In the genomic region with DNA sequence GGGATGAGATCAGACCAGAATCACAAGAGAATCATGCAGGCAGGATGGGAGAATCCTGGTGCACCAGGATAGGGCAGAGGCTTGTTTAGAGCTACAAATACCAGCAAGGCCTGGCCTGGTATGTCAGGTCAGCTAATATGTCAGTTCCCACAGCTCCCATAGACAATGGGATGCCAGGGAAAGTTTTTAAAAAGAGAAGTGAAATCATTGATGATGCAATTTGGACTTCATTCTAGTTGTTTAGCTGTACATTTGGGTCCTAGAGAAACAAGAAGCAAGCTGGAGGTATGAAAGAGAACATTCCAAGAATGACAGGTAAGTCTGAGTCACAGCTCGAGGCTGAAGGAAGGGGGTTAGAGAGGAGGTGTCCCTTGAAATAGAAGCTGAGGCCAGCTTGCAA, we compare ENCODE assay signal across 12 cellular contexts. TPM values are rescaled to one million over a fixed set of nuclear protein-coding genes. Genes with fewer than 3 reads are reported as not detected.
DNase-seq lines count a peak whose midpoint lies in the region; ATAC-seq and TF ChIP-seq lines count a peak whose summit lies in the region.
"Had no signal": no experiment of that assay in that cellular context is flagged by ENCODE, and none has a peak within 500 bp of the region (broad histone marks: within the 10 kb centered on the region; RNA-seq: fewer than 3 reads in every experiment).

No MANE protein-coding gene starts in this region.

- peak; percentile 9 for DNase-seq in GM06990 (ENCODE audit: extremely low read depth, insufficient read length)
- peak; percentile 61 for DNase-seq in OCI-M1 (lab: John Stamatoyannopoulos, UW)
- DNase-seq in medulla oblongata (ENCODE audit: extremely low spot score) = peak; percentile 55
- no peak for DNase-seq in activated CD8-positive, alpha-beta T cell treated with anti-CD3 and anti-CD28 coated beads for 36 hours
- no peak for DNase-seq in H7
- no peak for DNase-seq in amygdala (lab: John Stamatoyannopoulos, UW)
- DNase-seq: CD4-positive, CD25-positive, alpha-beta regulatory T cell; NCI-H1417 had no signal

- H3K36me3 ChIP-seq in GM06990 (ENCODE audit: control insufficient read depth, insufficient read depth, low read length) (no peaks in the 10 kb centered on the region), H7 (replicated peaks; ENCODE audit: control insufficient read depth, insufficient read depth, low read length) (no peaks in the 10 kb centered on the region)

- ATAC-seq in GM21786 (IDR thresholded peaks at IDR 0.05; ENCODE audit: unreplicated experiment) (peak; percentile 65), HG02885 (IDR thresholded peaks at IDR 0.05; ENCODE audit: poor library complexity, unreplicated experiment) (no peak)
- no peak for ATAC-seq in activated CD8-positive, alpha-beta T cell treated with anti-CD3 and anti-CD28 coated beads for 36 hours

- H3K4me3 ChIP-seq in GM06990 (replicated peaks; ENCODE audit: low read depth, low read length) (no peak overlapping the region), H7 (ENCODE audit: insufficient read depth, low read depth, low read length) (no peak overlapping the region)

- H3K27me3 Mint-ChIP-seq in activated CD8-positive, alpha-beta T cell treated with anti-CD3 and anti-CD28 coated beads for 36 hours = peaks cover 10% of the 10 kb centered on the region
- H3K27me3 Mint-ChIP-seq: CD4-positive, CD25-positive, alpha-beta regulatory T cell; progenitor cell of endocrine pancreas had no signal

- CTCF ChIA-PET in activated CD8-positive, alpha-beta T cell treated with anti-CD3 and anti-CD28 coated beads for 36 hours (lab: Charles Lee) = interaction anchor here (0.8 kb wide), 1 partner anchor 12 kb away, joined by 3 read pairs; no protein-coding TSS in a partner anchor

- TF ChIP-seq CTCF in GM06990 (IDR thresholded peaks at IDR 0.05; ENCODE audit: insufficient read depth, low read length, poor library complexity, severe bottlenecking) = no peak
- TF ChIP-seq CTCF in activated CD8-positive, alpha-beta T cell treated with anti-CD3 and anti-CD28 coated beads for 36 hours (IDR thresholded peaks at IDR 0.05) = no peak

- H3K27ac Mint-ChIP-seq in activated CD8-positive, alpha-beta T cell treated with anti-CD3 and anti-CD28 coated beads for 36 hours = no peak overlapping the region
- H3K27ac Mint-ChIP-seq: CD4-positive, CD25-positive, alpha-beta regulatory T cell; progenitor cell of endocrine pancreas had no signal

- POLR2A ChIA-PET in activated CD8-positive, alpha-beta T cell treated with anti-CD3 and anti-CD28 coated beads for 36 hours (lab: Charles Lee) = interaction anchor here (0.6 kb wide), 1 partner anchor 11 kb away, joined by 3 read pairs; no protein-coding TSS in a partner anchor

- no peaks in the 10 kb centered on the region for H3K9me3 Mint-ChIP-seq in activated CD8-positive, alpha-beta T cell treated with anti-CD3 and anti-CD28 coated beads for 36 hours
- H3K9me3 Mint-ChIP-seq: CD4-positive, CD25-positive, alpha-beta regulatory T cell had no signal

- intact Hi-C loops in activated CD8-positive, alpha-beta T cell treated with anti-CD3 and anti-CD28 coated beads for 36 hours (cut with micrococcal nuclease) = no loop called here

- H3K36me3 Mint-ChIP-seq in activated CD8-positive, alpha-beta T cell treated with anti-CD3 and anti-CD28 coated beads for 36 hours (ENCODE audit: low read depth) = no peaks in the 10 kb centered on the region
- H3K36me3 Mint-ChIP-seq: CD4-positive, CD25-positive, alpha-beta regulatory T cell had no signal

- no peak overlapping the region for H3K4me3 Mint-ChIP-seq in activated CD8-positive, alpha-beta T cell treated with anti-CD3 and anti-CD28 coated beads for 36 hours
- H3K4me3 Mint-ChIP-seq: CD4-positive, CD25-positive, alpha-beta regulatory T cell had no signal

- H3K4me1 Mint-ChIP-seq in activated CD8-positive, alpha-beta T cell treated with anti-CD3 and anti-CD28 coated beads for 36 hours (ENCODE audit: low read depth) = peaks cover 10% of the 10 kb centered on the region

- no peaks in the 10 kb centered on the region for H3K27me3 ChIP-seq in GM06990 (replicated peaks; ENCODE audit: control insufficient read depth, insufficient read depth, low read length)
- H3K27me3 ChIP-seq in H7 (ENCODE audit: control insufficient read depth, insufficient read depth, low read length) = no peaks in the 10 kb centered on the region

RNA-seq across cellular contexts. Expression of a gene that starts 45.2 kb away (rescaled TPM):
- total RNA-seq in activated CD8-positive, alpha-beta T cell treated with anti-CD3 and anti-CD28 coated beads for 36 hours = not detected
- total RNA-seq in H7 (2014; rRNA removed; shearing (Covaris generic)) = not detected in 2 replicates
- total RNA-seq: CD4-positive, CD25-positive, alpha-beta regulatory T cell; OCI-LY7 had no signal

Comparison
In these comparisons a context has a peak if more than half of its experiments do, and no peak if none do; other contexts are left out.
1. DNase-seq: peak in GM06990 (single experiment), OCI-M1 (single experiment) and medulla oblongata (single experiment); none in activated CD8-positive, alpha-beta T cell treated with anti-CD3 and anti-CD28 coated beads for 36 hours (single experiment), H7 (single experiment) and amygdala (0 of 56).